16 cellular contexts compared by ENCODE assay signal in the genomic region with DNA sequence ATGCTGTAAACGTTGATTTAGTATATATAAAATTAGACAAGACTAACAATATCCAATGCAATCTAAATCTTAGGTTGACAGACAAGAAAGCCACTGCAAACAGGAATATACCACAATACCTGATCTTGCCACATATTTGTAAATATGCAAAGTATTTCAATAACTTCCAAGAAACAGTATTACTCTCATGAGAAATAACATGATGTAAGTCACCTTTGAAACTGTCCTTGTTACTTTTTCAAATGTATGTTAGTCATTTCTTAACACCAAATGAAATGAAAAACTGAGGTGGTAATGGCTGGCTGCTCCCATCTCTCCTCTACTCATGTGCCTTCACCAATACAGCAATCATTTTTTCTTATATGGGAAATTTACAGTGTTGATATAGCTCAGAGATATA.
DNase-seq lines count a peak whose midpoint lies in the region; ATAC-seq lines count a peak whose summit lies in the region.
"Had no signal": no experiment of that assay in that cellular context is flagged by ENCODE, and none has a peak within 500 bp of the region (broad histone marks: within the 10 kb centered on the region; RNA-seq: fewer than 3 reads in every experiment).

No MANE protein-coding gene starts in this region.

- H2BK12ac ChIP-seq in mesenchymal stem cell (ENCODE audit: low read length in 2 of 2): no peak overlapping the region

- WGBS in mesenchymal stem cell: no CpG with 5 or more reads among the region's 1 CpG

- no peak overlapping the region for H3K9ac ChIP-seq in mesenchymal stem cell (ENCODE audit: low read length)
- H3K9ac ChIP-seq: BLaER1 treated with 17β-estradiol and CSF1 and Interleukin-3, amounts not matched to agents 10 nM and 100 nM had no signal

- peaks cover 12% of the 10 kb centered on the region for H3K79me1 ChIP-seq in mesenchymal stem cell (replicated peaks; ENCODE audit: low read length, poor library complexity, severe bottlenecking)

- no peak overlapping the region for H3K18ac ChIP-seq in mesenchymal stem cell (ENCODE audit: low read depth in 1 of 2, low read length in 2 of 2)

- no peak overlapping the region for H3K27ac ChIP-seq in mesenchymal stem cell (ENCODE audit: low read length, poor library complexity, severe bottlenecking)
- H3K27ac ChIP-seq: BLaER1 treated with 17β-estradiol and CSF1 and Interleukin-3, amounts not matched to agents 10 nM and 100 nM; RWPE1; transverse colon had no signal

- H3K23ac ChIP-seq in mesenchymal stem cell (ENCODE audit: low read length in 2 of 2): no peak overlapping the region

- peaks cover 0 to 3% of the 10 kb centered on the region in 2 experiments for H3K36me3 ChIP-seq in mesenchymal stem cell (ENCODE audit: control insufficient read depth in 1 of 2, insufficient read depth in 2 of 2, low read depth in 1 of 2, low read length in 2 of 2)
- H3K36me3 ChIP-seq: transverse colon had no signal

- no peak overlapping the region for H2BK15ac ChIP-seq in mesenchymal stem cell (ENCODE audit: low read depth, poor library complexity, severe bottlenecking)

- H2AFZ ChIP-seq in mesenchymal stem cell (ENCODE audit: low read depth, low read length): no peak overlapping the region

- no peak overlapping the region for H2AK5ac ChIP-seq in mesenchymal stem cell (ENCODE audit: low read length, severe bottlenecking)

- H3K14ac ChIP-seq in mesenchymal stem cell (ENCODE audit: low read length in 2 of 2): no peak overlapping the region

- no peak overlapping the region for H4K8ac ChIP-seq in mesenchymal stem cell (ENCODE audit: low read length)

- no peak for DNase-seq in mesenchymal stem cell
- DNase-seq in foreskin melanocyte: no peak
- DNase-seq in OCI-M1 (lab: John Stamatoyannopoulos, UW): no peak
- DNase-seq: activated CD4-positive, alpha-beta T cell treated with anti-CD3 and anti-CD28 coated beads for 1 hour; DMS53; NCI-H2081; nephron progenitor cell; retina; stimulated activated CD8-positive, alpha-beta memory T cell treated with anti-CD3 and anti-CD28 coated beads, Interleukin-4, amount 100 ng/mL, for 48 hours; transverse colon had no signal

- ATAC-seq in GM18520 (IDR thresholded peaks at IDR 0.05; ENCODE audit: unreplicated experiment) (peak; percentile 68), GM19455 (IDR thresholded peaks at IDR 0.05; ENCODE audit: unreplicated experiment) (peak; percentile 73), HG02870 (IDR thresholded peaks at IDR 0.05; ENCODE audit: unreplicated experiment) (peak; percentile 84), HG03571 (IDR thresholded peaks at IDR 0.05; ENCODE audit: unreplicated experiment) (peak; percentile 65)

- H3K9me3 ChIP-seq in mesenchymal stem cell (ENCODE audit: control insufficient read depth, low read length): no peaks in the 10 kb centered on the region
- H3K9me3 ChIP-seq: transverse colon had no signal

- H2BK5ac ChIP-seq in mesenchymal stem cell (ENCODE audit: low read depth, low read length, poor library complexity, severe bottlenecking): no peak overlapping the region

- H3K27me3 ChIP-seq in mesenchymal stem cell (ENCODE audit: control insufficient read depth in 1 of 2, insufficient read depth in 1 of 2, low read length in 2 of 2): no peaks in the 10 kb centered on the region
- H3K27me3 ChIP-seq: BLaER1 treated with 17β-estradiol and CSF1 and Interleukin-3, amounts not matched to agents 10 nM and 100 nM; transverse colon had no signal

- H3K4me3 ChIP-seq in mesenchymal stem cell (ENCODE audit: insufficient read depth in 1 of 2, low read depth in 1 of 2, low read length in 2 of 2): no peak overlapping the region
- H3K4me3 ChIP-seq: BLaER1 treated with 17β-estradiol and CSF1 and Interleukin-3, amounts not matched to agents 10 nM and 100 nM; transverse colon had no signal

- no peak overlapping the region for H3K4me2 ChIP-seq in mesenchymal stem cell (ENCODE audit: low read length, poor library complexity, severe bottlenecking)
- H3K4me2 ChIP-seq: BLaER1 treated with 17β-estradiol and CSF1 and Interleukin-3, amounts not matched to agents 10 nM and 100 nM had no signal

- no peak overlapping the region for H4K91ac ChIP-seq in mesenchymal stem cell (ENCODE audit: low read length)

- H2BK120ac ChIP-seq in mesenchymal stem cell (ENCODE audit: low read depth, low read length): no peak overlapping the region

- no peaks in the 10 kb centered on the region for H3K4me1 ChIP-seq in mesenchymal stem cell (ENCODE audit: control insufficient read depth, insufficient read depth, low read depth, low read length)
- H3K4me1 ChIP-seq: transverse colon had no signal

- no peak overlapping the region for H3K4ac ChIP-seq in mesenchymal stem cell (ENCODE audit: low read depth in 1 of 2, low read length in 2 of 2)
